24 cellular contexts compared by ENCODE assay signal in the genomic region with DNA sequence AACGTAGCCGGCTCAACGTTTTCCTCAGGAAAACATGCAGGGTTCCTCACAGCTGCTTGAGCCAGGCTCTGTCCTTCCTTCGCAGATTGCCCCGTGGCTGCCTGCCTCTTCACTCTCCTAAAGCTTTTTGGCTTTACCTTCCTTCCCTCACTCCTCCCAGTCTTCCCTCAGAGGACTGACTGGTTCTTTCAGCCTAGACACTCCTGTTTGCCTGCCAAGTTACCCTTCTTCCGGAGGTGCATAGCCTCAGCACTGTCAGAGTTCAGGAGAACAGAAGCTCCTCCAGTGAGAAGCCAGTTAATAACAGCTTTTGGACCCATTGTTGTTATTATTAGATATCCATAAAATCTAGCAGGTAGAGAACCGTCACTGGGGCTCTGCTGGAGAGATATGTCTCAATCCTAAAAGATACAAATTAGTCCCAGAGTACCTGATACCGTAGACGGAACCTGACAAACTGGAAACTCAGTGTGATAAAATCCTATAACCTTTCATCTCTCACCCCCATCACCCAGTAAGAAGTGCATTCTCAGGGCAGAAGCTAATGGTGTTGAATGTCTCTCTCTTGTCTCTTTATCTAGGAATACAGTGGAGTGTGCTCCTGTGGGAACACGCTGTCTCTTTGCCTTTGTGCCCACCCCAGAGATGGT.
"Had no signal": no experiment of that assay in that cellular context is flagged by ENCODE, and none has a peak within 500 bp of the region (broad histone marks: within the 10 kb centered on the region; RNA-seq: fewer than 3 reads in every experiment).

No MANE protein-coding gene starts in this region.

- H3K4me3 Mint-ChIP-seq: activated CD8-positive, alpha-beta T cell treated with anti-CD3 and anti-CD28 coated beads, Interleukin-2, amount 10 ng/mL, durations not matched to agents 7 days and 5 days; brain; nephron progenitor cell; stimulated activated memory B cell treated with anti-CD40 and anti-IgM and Interleukin-4, amounts not matched to agents 10 μg/mL and 1 μg/mL and 100 μg/mL, for 72 hours had no signal

- H3K27ac ChIP-seq: colonic mucosa, right lobe of liver, stomach, suprapubic skin, tibial nerve, vagina, WERI-Rb-1 had no signal

- H3K4me3 ChIP-seq: colonic mucosa, right lobe of liver, stomach, suprapubic skin, tibial nerve, vagina had no signal

- ATAC-seq: activated CD8-positive, alpha-beta T cell treated with anti-CD3 and anti-CD28 coated beads, Interleukin-2, amount 10 ng/mL, durations not matched to agents 7 days and 5 days; activated naive CD4-positive, alpha-beta T cell treated with anti-CD3 and anti-CD28 coated beads, Interleukin-2, amount 50 U/mL, for 72 hours; left cardiac atrium; right lobe of liver; stimulated activated memory B cell treated with anti-CD40 and anti-IgM and Interleukin-4, amounts not matched to agents 10 μg/mL and 1 μg/mL and 100 μg/mL, for 72 hours had no signal

- H3K9me3 ChIP-seq: colonic mucosa, right lobe of liver, stomach, suprapubic skin, tibial nerve, vagina had no signal

- H3K27ac Mint-ChIP-seq: activated CD8-positive, alpha-beta T cell treated with anti-CD3 and anti-CD28 coated beads, Interleukin-2, amount 10 ng/mL, durations not matched to agents 7 days and 5 days; brain; nephron progenitor cell; stimulated activated memory B cell treated with anti-CD40 and anti-IgM and Interleukin-4, amounts not matched to agents 10 μg/mL and 1 μg/mL and 100 μg/mL, for 72 hours had no signal

- H3K27me3 Mint-ChIP-seq: stimulated activated memory B cell treated with anti-CD40 and anti-IgM and Interleukin-4, amounts not matched to agents 10 μg/mL and 1 μg/mL and 100 μg/mL, for 72 hours had no signal

- DNase-seq: activated CD4-positive, alpha-beta T cell treated with anti-CD3 and anti-CD28 coated beads for 1 hour; activated CD4-positive, alpha-beta T cell treated with anti-CD3 and anti-CD28 coated beads, Interleukin-2, amount 50 U/mL, for 1 hour; activated CD8-positive, alpha-beta T cell treated with anti-CD3 and anti-CD28 coated beads, Interleukin-2, amount 10 ng/mL, durations not matched to agents 7 days and 5 days; activated gamma-delta T cell treated with Interleukin-2 at 50 U/mL for 16 hours; activated T-cell treated with anti-CD3 and anti-CD28 coated beads, Interleukin-2, amount 50 U/mL, for 1 hour; aorta; colonic mucosa; erythroblast; head of caudate nucleus; hypothalamus; left cardiac atrium; nephron progenitor cell; nucleus accumbens; right lobe of liver; small intestine; stimulated activated CD4-positive, alpha-beta T cell treated with anti-CD3 and anti-CD28 coated beads, Interleukin-2, amount 100 ng/mL, for 24 hours; stomach; WERI-Rb-1 had no signal

- H3K27me3 ChIP-seq: colonic mucosa, right lobe of liver, stomach, suprapubic skin, tibial nerve, vagina had no signal

- H3K36me3 ChIP-seq: colonic mucosa had no signal

- H3K4me1 ChIP-seq: colonic mucosa, vagina had no signal

- H3K9me3 Mint-ChIP-seq: activated naive CD4-positive, alpha-beta T cell treated with anti-CD3 and anti-CD28 coated beads, Interleukin-2, amount 50 U/mL, for 72 hours; brain; nephron progenitor cell; stimulated activated memory B cell treated with anti-CD40 and anti-IgM and Interleukin-4, amounts not matched to agents 10 μg/mL and 1 μg/mL and 100 μg/mL, for 72 hours had no signal
